ENCODE assay signal across 21 cellular contexts in the genomic region with DNA sequence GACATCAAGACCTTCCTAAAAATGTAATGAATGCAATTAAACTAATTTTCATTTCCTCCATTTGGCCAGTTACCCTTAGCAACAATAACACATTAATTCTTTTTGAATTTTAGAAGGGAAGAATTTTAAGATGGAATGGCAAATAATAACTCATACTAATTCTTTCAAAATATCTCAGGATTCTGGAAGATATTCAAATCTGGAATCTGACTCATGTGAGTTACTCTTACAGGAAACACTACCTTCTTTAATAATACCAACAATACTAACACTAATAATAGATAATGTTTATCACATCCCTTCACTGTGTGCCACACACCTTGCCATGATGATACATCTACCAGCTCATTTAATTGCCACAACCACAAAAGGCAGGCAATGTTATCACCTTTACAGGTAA. TPM values are rescaled to one million over a fixed set of nuclear protein-coding genes. Genes with fewer than 3 reads are reported as not detected.
"Had no signal": no experiment of that assay in that cellular context is flagged by ENCODE, and none has a peak within 500 bp of the region (broad histone marks: within the 10 kb centered on the region; RNA-seq: fewer than 3 reads in every experiment).

No MANE protein-coding gene starts in this region.

- H3K27ac ChIP-seq: PC-9 had no signal

- H3K4me3 ChIP-seq: PC-9 had no signal

- ATAC-seq: activated naive CD4-positive, alpha-beta T cell treated with anti-CD3 and anti-CD28 coated beads, Interleukin-2, amount 50 U/mL, for 72 hours; activated T-cell treated with anti-CD3 and anti-CD28 coated beads, Interleukin-2, amount 50 U/mL, for 4 hours; T-cell had no signal

- DNase-seq: activated CD4-positive, alpha-beta memory T cell treated with anti-CD3 and anti-CD28 coated beads for 36 hours; activated CD4-positive, alpha-beta T cell treated with anti-CD3 and anti-CD28 coated beads, Interleukin-2, amount 10 ng/mL, durations not matched to agents 7 days and 5 days; activated CD4-positive, CD25-positive, alpha-beta regulatory T cell; activated CD8-positive, alpha-beta memory T cell treated with anti-CD3 and anti-CD28 coated beads for 24 hours; activated effector memory CD4-positive, alpha-beta T cell treated with anti-CD3 and anti-CD28 coated beads, Interleukin-2, amount 50 U/mL, for 16 hours; activated naive CD4-positive, alpha-beta T cell treated with Interleukin-2 at 50 U/mL for 16 hours; activated T-cell treated with anti-CD3 and anti-CD28 coated beads, Interleukin-2, amount 50 U/mL, for 4 hours; central memory CD4-positive, alpha-beta T cell; Karpas-422; MM.1S; NCI-H146; NCI-H187 treated with DMSO at 0.1 percent for 48 hours; NCI-H2081 treated with DMSO at 0.1 percent for 48 hours; NCI-H446; NCI-H524; PC-9; SHP77 treated with DMSO at 0.1 percent for 48 hours; T-cell; T-helper 2 cell; T1000 had no signal

RNA-seq across cellular contexts. Expression of gene ZNF521, which starts 46.4 kb away (rescaled TPM):
- total RNA-seq: activated CD4-positive, alpha-beta memory T cell treated with anti-CD3 and anti-CD28 coated beads for 36 hours; activated CD4-positive, alpha-beta T cell treated with anti-CD3 and anti-CD28 coated beads, Interleukin-2, amount 10 ng/mL, durations not matched to agents 7 days and 5 days; activated naive CD4-positive, alpha-beta T cell treated with anti-CD3 and anti-CD28 coated beads, Interleukin-2, amount 50 U/mL, for 72 hours; PC-9 had no signal
